Comparison of ENCODE assay signal across 1 cellular context in the genomic region with DNA sequence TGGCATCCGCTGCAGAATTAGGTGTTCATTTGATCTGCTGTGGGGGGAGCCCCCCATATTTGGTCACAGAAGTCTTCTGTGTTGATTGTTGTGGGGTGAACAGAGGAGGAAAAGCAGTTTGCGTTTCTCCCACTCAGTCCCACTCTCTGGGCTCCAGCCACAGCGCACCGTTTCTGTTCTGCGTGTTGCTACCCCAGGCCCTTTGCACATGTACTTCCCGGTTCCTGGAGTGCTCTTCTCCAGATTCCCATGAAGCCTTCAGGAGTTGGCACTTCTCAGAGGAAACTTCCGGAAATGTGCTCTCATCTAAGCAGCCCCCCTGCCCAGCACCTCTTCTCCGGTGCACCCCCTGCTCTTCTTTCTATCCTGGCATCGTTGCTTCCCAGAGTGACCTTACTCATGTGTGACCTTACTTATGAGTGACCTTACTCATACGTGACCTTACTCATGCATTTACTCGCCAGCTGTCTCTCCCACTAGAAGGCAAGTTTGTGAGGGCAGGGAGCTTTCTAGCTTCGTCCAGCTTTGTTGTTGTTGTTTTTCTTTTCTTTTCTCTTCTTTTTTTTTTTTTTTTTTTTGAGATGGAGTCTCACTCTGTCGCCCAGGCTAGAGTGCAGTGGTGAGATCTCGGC.
TF ChIP-seq lines count a peak whose summit lies in the region.

No MANE protein-coding gene starts in this region.

TF ChIP-seq in HEK293, 187 proteins besides CTCF, POLR2A, EP300 and RAD21 (continued from another document):
- TF ChIP-seq ELK4 (IDR thresholded peaks at IDR 0.05; ENCODE audit: borderline replicate concordance, low read depth, low read length), result no peak
TF ChIP-seq in HEK293: peak in this region for 1.
